In genomic region chr11:102452461-102453285, GRCh38 we compare ENCODE assay signal across 8 cellular contexts. TPM values are rescaled to one million over a fixed set of nuclear protein-coding genes. Genes with fewer than 3 reads are reported as not detected.
A peak's percentile ranks its signal among the peaks of the same experiment; 100 is the strongest.
DNase-seq lines count a peak whose midpoint lies in the region; ATAC-seq and TF ChIP-seq lines count a peak whose summit lies in the region.

TSS of gene TMEM123 (minus strand) at chr11:102452765. CDS start at chr11:102452623, 142 bp downstream.

- peak within 1 kb of the TSS; percentile 82 for H3K27ac ChIP-seq in CD4-positive, CD25-positive, alpha-beta regulatory T cell (ENCODE audit: insufficient read depth, low read length, poor library complexity, severe bottlenecking)
- H3K27ac ChIP-seq in endodermal cell (ENCODE audit: low read depth, low read length) (peak within 1 kb of the TSS; percentile 91), mesodermal cell (ENCODE audit: low read depth, low read length, severe bottlenecking) (peak within 1 kb of the TSS; percentile 82)

- no peaks in the 10 kb centered on the region for H3K9me3 Mint-ChIP-seq in CD4-positive, CD25-positive, alpha-beta regulatory T cell
- H3K9me3 Mint-ChIP-seq in endodermal cell = no peaks in the 10 kb centered on the region

- peaks cover 48% of the 10 kb centered on the region for H3K4me1 ChIP-seq in CD4-positive, CD25-positive, alpha-beta regulatory T cell (ENCODE audit: control insufficient read depth, insufficient read depth, low read length, poor library complexity, severe bottlenecking)
- H3K4me1 ChIP-seq in endodermal cell (ENCODE audit: control insufficient read depth, insufficient read depth, low read length) (peaks cover 8% of the 10 kb centered on the region), mesodermal cell (ENCODE audit: control insufficient read depth, insufficient read depth, low read length, poor library complexity, severe bottlenecking) (peaks cover 25% of the 10 kb centered on the region)

- no peaks in the 10 kb centered on the region for H3K27me3 Mint-ChIP-seq in CD4-positive, CD25-positive, alpha-beta regulatory T cell
- H3K27me3 Mint-ChIP-seq in endodermal cell (ENCODE audit: insufficient read depth) = no peaks in the 10 kb centered on the region

- peak; percentile 84 to 97 (median 84) for DNase-seq in CD4-positive, CD25-positive, alpha-beta regulatory T cell
- DNase-seq in NOMO-1 (lab: John Stamatoyannopoulos, UW; ENCODE audit: unreplicated experiment in 2 of 2) (peak; percentile 86 to 94), endodermal cell (peak; percentile 90)
- DNase-seq in activated CD8-positive, alpha-beta memory T cell treated with anti-CD3 and anti-CD28 coated beads, Interleukin-2, amount 50 U/mL, for 1 hour (ENCODE audit: extremely low read depth) = peak; percentile 68
- peak; percentile 83 to 87 for DNase-seq in stimulated activated CD8-positive, alpha-beta memory T cell treated with anti-CD3 and anti-CD28 coated beads, Interleukin-15, amount 100 ng/mL, for 48 hours (ENCODE audit: low read depth in 2 of 2)

- peak within 1 kb of the TSS; percentile 90 for H3K4me3 ChIP-seq in CD4-positive, CD25-positive, alpha-beta regulatory T cell (ENCODE audit: low read depth, low read length)
- H3K4me3 ChIP-seq in endodermal cell (ENCODE audit: low read length) (peak within 1 kb of the TSS; percentile 90), mesodermal cell (ENCODE audit: extremely low read depth, insufficient read depth, low read length, poor library complexity, severe bottlenecking) (peak within 1 kb of the TSS; percentile 88)

- peak within 1 kb of the TSS; percentile 98 to 100 (median 98) for H3K27ac Mint-ChIP-seq in CD4-positive, CD25-positive, alpha-beta regulatory T cell
- H3K27ac Mint-ChIP-seq in endodermal cell = peak within 1 kb of the TSS; percentile 97

- WGBS in endodermal cell (ENCODE audit: insufficient coverage in 1 of 2, insufficient read length in 1 of 2), 2 experiments = 0% methylated on average over 31 to 82 of the region's 82 CpGs
- 0% methylated on average over 52 to 55 of the region's 82 CpGs for WGBS in mesodermal cell (ENCODE audit: insufficient coverage in 2 of 2), 2 experiments

- H3K4me1 Mint-ChIP-seq in CD4-positive, CD25-positive, alpha-beta regulatory T cell = peaks cover 34 to 70% (median 55%) of the 10 kb centered on the region in 4 donors
- peaks cover 62% of the 10 kb centered on the region for H3K4me1 Mint-ChIP-seq in endodermal cell

- peaks cover 11% of the 10 kb centered on the region for H3K36me3 ChIP-seq in CD4-positive, CD25-positive, alpha-beta regulatory T cell (ENCODE audit: control insufficient read depth, insufficient read depth, low read length)
- H3K36me3 ChIP-seq in endodermal cell (ENCODE audit: control insufficient read depth, insufficient read depth, low read length) (peaks cover 11% of the 10 kb centered on the region), mesodermal cell (ENCODE audit: control insufficient read depth, insufficient read depth, low read length) (peaks cover 13% of the 10 kb centered on the region)

- peak within 1 kb of the TSS; percentile 96 to 99 (median 98) for H3K4me3 Mint-ChIP-seq in CD4-positive, CD25-positive, alpha-beta regulatory T cell
- H3K4me3 Mint-ChIP-seq in endodermal cell = peak within 1 kb of the TSS; percentile 94

- no peaks in the 10 kb centered on the region for H3K9me3 ChIP-seq in CD4-positive, CD25-positive, alpha-beta regulatory T cell (ENCODE audit: control insufficient read depth in 2 of 2, low read length in 2 of 2)
- H3K9me3 ChIP-seq in endodermal cell (ENCODE audit: control insufficient read depth, low read length) = no peaks in the 10 kb centered on the region
- no peaks in the 10 kb centered on the region for H3K9me3 ChIP-seq in mesodermal cell (ENCODE audit: control insufficient read depth, low read length)

- peak; percentile 64 to 66 for ATAC-seq in CD4-positive, CD25-positive, alpha-beta regulatory T cell (ENCODE audit: low read depth in 2 of 2)
- ATAC-seq in GM19351 (IDR thresholded peaks at IDR 0.05; ENCODE audit: unreplicated experiment) = peak; percentile 62
- ATAC-seq in HG03520 (IDR thresholded peaks at IDR 0.05; ENCODE audit: unreplicated experiment) = peak; percentile 54

- H3K27me3 ChIP-seq in CD4-positive, CD25-positive, alpha-beta regulatory T cell (ENCODE audit: control insufficient read depth, insufficient read depth, low read length) = no peaks in the 10 kb centered on the region
- no peaks in the 10 kb centered on the region for H3K27me3 ChIP-seq in endodermal cell (ENCODE audit: control insufficient read depth, insufficient read depth, low read length, poor library complexity, severe bottlenecking)

- peak within 1 kb of the TSS; percentile 91 for H3K9ac ChIP-seq in endodermal cell (ENCODE audit: extremely low read depth, low read length, poor library complexity, severe bottlenecking)

- TF ChIP-seq CTCF in endodermal cell (conservative IDR thresholded peaks at IDR 0.05) = no peak

- peaks cover 13% of the 10 kb centered on the region for H3K36me3 Mint-ChIP-seq in CD4-positive, CD25-positive, alpha-beta regulatory T cell
- H3K36me3 Mint-ChIP-seq in endodermal cell (ENCODE audit: low read depth) = peaks cover 8% of the 10 kb centered on the region

RNA-seq across cellular contexts. Expression of gene TMEM123, which starts in this region (rescaled TPM):
- total RNA-seq in CD4-positive, CD25-positive, alpha-beta regulatory T cell = 330 TPM
- polyA plus RNA-seq in CD4-positive, CD25-positive, alpha-beta regulatory T cell = 100 to 1,000 TPM; 583 to 771 (median 683) TPM
- 100 to 1,000 TPM; 216 to 256 TPM for total RNA-seq in endodermal cell
- 193 TPM for polyA plus RNA-seq in endodermal cell (2013, experiment 1 of 2)
- 178 TPM for polyA plus RNA-seq in endodermal cell (2013, experiment 2 of 2)
- polyA plus RNA-seq in mesodermal cell (2013, experiment 1 of 2) = 226 TPM
- polyA plus RNA-seq in mesodermal cell (2013, experiment 2 of 2) = 219 TPM

Comparison
In these comparisons a context has a peak if more than half of its experiments do, and no peak if none do; other contexts are left out.
1. Peak in every context shown above with its lines: DNase-seq, ATAC-seq, H3K4me3 ChIP-seq and H3K27ac ChIP-seq.